ENCODE assay signal across 21 cellular contexts in the genomic region with DNA sequence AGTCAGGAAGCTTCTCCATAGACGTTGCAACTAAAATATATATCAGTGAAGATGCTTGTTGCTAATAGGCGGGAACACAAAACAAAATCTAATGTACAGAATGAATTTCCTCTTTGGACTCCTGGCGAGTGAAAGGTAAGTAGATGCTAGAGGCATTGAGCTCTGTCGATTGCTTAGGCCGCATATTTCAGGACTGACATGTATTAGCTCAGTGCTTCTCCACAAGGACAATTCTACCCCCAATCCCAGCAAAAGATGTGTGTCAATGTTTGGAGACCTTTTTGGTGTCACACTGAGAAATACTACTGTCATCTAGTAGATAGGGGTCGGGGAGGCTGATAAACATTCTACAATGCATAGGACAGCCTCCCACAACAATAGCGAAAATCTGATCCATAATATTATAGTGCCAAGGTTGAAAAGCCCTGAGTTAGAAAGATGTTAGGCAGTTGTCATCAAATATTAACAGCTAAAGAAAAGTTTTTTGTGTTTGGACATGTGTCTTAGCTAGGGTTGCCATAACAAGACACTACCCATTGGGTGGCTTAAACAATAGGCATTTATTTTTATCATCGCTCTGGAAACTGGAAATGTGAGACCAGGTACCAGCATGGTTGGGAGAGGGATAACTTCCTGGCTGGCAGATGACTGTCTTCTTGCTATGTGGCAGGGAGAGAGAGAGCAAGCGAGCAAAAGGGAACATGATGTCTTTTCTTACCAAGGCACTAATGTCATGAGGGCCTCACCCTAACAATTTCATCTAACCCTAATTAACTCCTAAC. TPM values are rescaled to one million over a fixed set of nuclear protein-coding genes. Genes with fewer than 3 reads are reported as not detected.
DNase-seq lines count a peak whose midpoint lies in the region; ATAC-seq, FAIRE-seq and TF ChIP-seq lines count a peak whose summit lies in the region.
"Had no signal": no experiment of that assay in that cellular context is flagged by ENCODE, and none has a peak within 500 bp of the region (broad histone marks: within the 10 kb centered on the region; RNA-seq: fewer than 3 reads in every experiment).

No MANE protein-coding gene starts in this region.

- no peak for TF ChIP-seq CTCF in HepG2 (CRISPR knock-in tag; IDR thresholded peaks at IDR 0.05)
- TF ChIP-seq CTCF in right lobe of liver (IDR thresholded peaks at IDR 0.05), result no peak
- no peak for TF ChIP-seq CTCF in coronary artery (IDR thresholded peaks at IDR 0.05)

- H2AFZ ChIP-seq in HepG2 (ENCODE audit: low read length), result no peak overlapping the region
- H2AFZ ChIP-seq: GM23338 had no signal

- peaks cover 100% of the 10 kb centered on the region for H3K4me1 ChIP-seq in HepG2 (ENCODE audit: insufficient read depth, low read length)
- H3K4me1 ChIP-seq in right lobe of liver, result peaks cover 0 to 27% (median 6%) of the 10 kb centered on the region in 4 donors
- H3K4me1 ChIP-seq in HAP-1, result no peaks in the 10 kb centered on the region

- in situ Hi-C loops in HepG2 (cut with HindIII; ENCODE audit: extremely low pct_ligation_motif_present, low pct_unique_long_range_greater_than_20kb), result no loop called here
- in situ Hi-C loops in HAP-1 (cut with MboI; ENCODE audit: low sequenced_read_pairs), result no loop called here

- H3K27ac ChIP-seq in HepG2 (ENCODE audit: extremely low read length, insufficient read depth, low read length) (peak overlapping the region; percentile 22), right lobe of liver (no peak overlapping the region), coronary artery (no peak overlapping the region)
- H3K27ac ChIP-seq: C4-2B, KMS-11 had no signal

- H3K27me3 ChIP-seq in HepG2 (ENCODE audit: control insufficient read depth in 1 of 2, insufficient read depth in 2 of 2, low read length in 2 of 2) (no peaks in the 10 kb centered on the region), right lobe of liver (no peaks in the 10 kb centered on the region), HAP-1 (ENCODE audit: low read depth) (peaks cover 3% of the 10 kb centered on the region; the same call in 1 of the 2 replicates)

- FAIRE-seq in HepG2 (lab: Jason Lieb, UNC), result no peak
- FAIRE-seq: A204.1, GM12892, GM18507, H54 had no signal

- POLR2A ChIA-PET in HepG2 (lab: Yijun Ruan, JAX), result interaction anchor here (0.9 to 6.9 kb wide), 4 partner anchors 13 to 79 kb away, joined by 3 to 145 read pairs (median 44); no protein-coding TSS in a partner anchor

- TF ChIP-seq EP300 in HepG2 (IDR thresholded peaks at IDR 0.05; ENCODE audit: low read depth in 2 of 2, low read length in 2 of 2) (no peak), HepG2 (CRISPR knock-in tag; IDR thresholded peaks at IDR 0.05; ENCODE audit: borderline replicate concordance) (no peak)

- TF ChIP-seq POLR2A in HepG2 (IDR thresholded peaks at IDR 0.05; ENCODE audit: insufficient read depth in 1 of 2, low read depth in 2 of 2, low read length in 2 of 2), result no peak
- no peak for TF ChIP-seq POLR2A in right lobe of liver (IDR thresholded peaks at IDR 0.05)

- intact Hi-C loops in HepG2 (cut with micrococcal nuclease; ENCODE audit: unreplicated experiment) (no loop called here), right lobe of liver (cut with DNase I) (no loop called here)

- H3K36me3 ChIP-seq in HepG2 (replicated peaks in 1 of 2; ENCODE audit: control insufficient read depth in 1 of 2, insufficient read depth in 2 of 2, low read length in 2 of 2) (no peaks in the 10 kb centered on the region), right lobe of liver (no peaks in the 10 kb centered on the region), HAP-1 (replicated peaks) (no peaks in the 10 kb centered on the region)

- 76% methylated on average over 9 of the region's 9 CpGs for WGBS in HepG2 (ENCODE audit: low lambda C conversion rate)
- WGBS in right lobe of liver (ENCODE audit: insufficient coverage, low coverage, low lambda C conversion rate, missing lambda C conversion rate), result 69% methylated on average over 7 of the region's 9 CpGs

- TF ChIP-seq RAD21 in HepG2 (CRISPR knock-in tag; IDR thresholded peaks at IDR 0.05), result no peak

- no peak for ATAC-seq in HepG2
- ATAC-seq in right lobe of liver, result no peak
- ATAC-seq: GM23338 had no signal

- no peak overlapping the region for H3K9ac ChIP-seq in HepG2 (ENCODE audit: insufficient read depth, low read depth, low read length)
- H3K9ac ChIP-seq: KMS-11 had no signal

- H3K4me3 ChIP-seq in HepG2 (replicated peaks in 1 of 3; ENCODE audit: insufficient read depth in 1 of 3, low read depth in 2 of 3, low read length in 3 of 3) (no peak overlapping the region), right lobe of liver (no peak overlapping the region), coronary artery (no peak overlapping the region), HAP-1 (no peak overlapping the region)
- H3K4me3 ChIP-seq: GM23338 had no signal

- H4K20me1 ChIP-seq in HepG2 (ENCODE audit: insufficient read depth, low read length), result no peaks in the 10 kb centered on the region

- no peaks in the 10 kb centered on the region for H3K79me2 ChIP-seq in HepG2 (ENCODE audit: insufficient read depth, low read length)

- DNase-seq in HepG2 (ENCODE audit: low spot score) (peak; percentile 80), right lobe of liver (no peak), HT-29 (ENCODE audit: low spot score) (peak; percentile 67), coronary artery (ENCODE audit: low spot score) (peak; percentile 16), renal cortical epithelial cell (ENCODE audit: low read depth) (peak; percentile 52), HAP-1 (ENCODE audit: low spot score in 2 of 2) (no peak), NCI-H2196 (lab: John Stamatoyannopoulos, UW; ENCODE audit: unreplicated experiment) (no peak), NCI-H526 (lab: John Stamatoyannopoulos, UW) (no peak)
- DNase-seq: AML-193; Caco-2; CD4-positive, alpha-beta T cell; GDM1 had no signal

- CTCF ChIA-PET in HepG2 (lab: Yijun Ruan, JAX; ENCODE audit: low intra/inter-chr PET ratio, low total read pairs), result no interaction called here

- H3K9me3 ChIP-seq in HepG2 (ENCODE audit: low read length), result no peaks in the 10 kb centered on the region
- no peaks in the 10 kb centered on the region for H3K9me3 ChIP-seq in right lobe of liver
- no peaks in the 10 kb centered on the region for H3K9me3 ChIP-seq in HAP-1
- H3K9me3 ChIP-seq: Caco-2 had no signal

- BruUV-seq in HepG2 (replicated peaks; lab: Mats Ljungman, UMichigan), result no TSS peak

- no peak overlapping the region for H3K4me2 ChIP-seq in HepG2 (ENCODE audit: low read depth, low read length)
- H3K4me2 ChIP-seq: GM23338, KMS-11 had no signal

RNA-seq across cellular contexts. Expression of gene BCAS1, which starts 48.0 kb away (rescaled TPM):
- total RNA-seq in HepG2 (2016; rRNA removed; fragmentation: Illumina TruSeq; extraction: Trizol) (0.67 and 0.91 TPM in 2 replicates), right lobe of liver (under 1 TPM in 4 of 6 experiments, not detected in 2; 0.07 to 0.43 (median 0.15) TPM), renal cortical epithelial cell (0.10 and 0.17 TPM in 2 replicates)
- 0.09 and 0.10 TPM in 2 replicates for total RNA-seq in HepG2 (2016; cell fraction: cytosol; rRNA removed; fragmentation: Illumina TruSeq; extraction: Trizol; ENCODE audit: low read depth)
- 0.43 and 1.0 TPM in 2 replicates for total RNA-seq in HepG2 (2016; cell fraction: insoluble cytoplasmic fraction; rRNA removed; fragmentation: Illumina TruSeq; extraction: Trizol)
- 0.17 and 0.28 TPM in 2 replicates for total RNA-seq in HepG2 (2016; cell fraction: membrane; rRNA removed; fragmentation: Illumina TruSeq; extraction: Trizol)
- total RNA-seq in HepG2 (2016; cell fraction: nucleus; rRNA removed; fragmentation: Illumina TruSeq; extraction: Trizol), result 0.53 and 0.62 TPM in 2 replicates
- 0.55 and 0.95 TPM in 2 replicates for polyA plus RNA-seq in HepG2 (2011; rRNA removed)
- 0.58 and 0.74 TPM in 2 replicates for polyA plus RNA-seq in HepG2 (2011; cell fraction: cytosol; rRNA removed)
- polyA plus RNA-seq in HepG2 (2011; cell fraction: nucleus; rRNA removed), result 1.00 and 1.0 TPM in 2 replicates
- 0.56 and 1.8 TPM in 2 replicates for polyA plus RNA-seq in HepG2 (2012)
- 0.08 TPM in 1 of 2 replicates, not detected in the other for polyA plus RNA-seq in HepG2 (2016; cell fraction: cytosol; fragmentation: Illumina TruSeq; extraction: Trizol; ENCODE audit: low read depth)
- polyA plus RNA-seq in HepG2 (2016; cell fraction: insoluble cytoplasmic fraction; fragmentation: Illumina TruSeq; extraction: Trizol; ENCODE audit: low read depth), result 0.65 and 0.69 TPM in 2 replicates
- 0.12 TPM in 1 of 2 replicates, not detected in the other for polyA plus RNA-seq in HepG2 (2016; cell fraction: membrane; fragmentation: Illumina TruSeq; extraction: Trizol; ENCODE audit: low read depth)
- polyA plus RNA-seq in HepG2 (2016; cell fraction: nucleus; fragmentation: Illumina TruSeq; extraction: Trizol; ENCODE audit: insufficient read depth, low read depth), result 0.41 and 0.48 TPM in 2 replicates
- 0.22 TPM in 1 of 2 replicates, not detected in the other for polyA minus RNA-seq in HepG2 (2011; rRNA and poly(A)+ RNA removed; ENCODE audit: low replicate concordance)
- 0.59 and 0.62 TPM in 2 replicates for polyA minus RNA-seq in HepG2 (2011; cell fraction: cytosol; rRNA and poly(A)+ RNA removed)
- polyA minus RNA-seq in HepG2 (2011; cell fraction: nucleus; rRNA and poly(A)+ RNA removed), result 2.2 and 2.4 TPM in 2 replicates
- 39.5 and 42.4 TPM in 2 replicates for total RNA-seq in HT-29 (2014; rRNA removed; shearing (Covaris generic))
- total RNA-seq: Daoy had no signal
- polyA plus RNA-seq: BJ had no signal

RNA-seq across cellular contexts. Expression of gene CYP24A1, which starts 55.4 kb away (rescaled TPM):
- 6.9 and 9.4 TPM in 2 replicates for total RNA-seq in HepG2 (2016; rRNA removed; fragmentation: Illumina TruSeq; extraction: Trizol)
- 67.3 and 73.1 TPM in 2 replicates for total RNA-seq in HepG2 (2016; cell fraction: cytosol; rRNA removed; fragmentation: Illumina TruSeq; extraction: Trizol; ENCODE audit: low read depth)
- 6.1 and 9.5 TPM in 2 replicates for total RNA-seq in HepG2 (2016; cell fraction: insoluble cytoplasmic fraction; rRNA removed; fragmentation: Illumina TruSeq; extraction: Trizol)
- total RNA-seq in HepG2 (2016; cell fraction: membrane; rRNA removed; fragmentation: Illumina TruSeq; extraction: Trizol), result 33.5 and 36.3 TPM in 2 replicates
- 7.8 and 8.5 TPM in 2 replicates for total RNA-seq in HepG2 (2016; cell fraction: nucleus; rRNA removed; fragmentation: Illumina TruSeq; extraction: Trizol)
- 23.7 and 32.7 TPM in 2 replicates for polyA plus RNA-seq in HepG2 (2011; rRNA removed)
- polyA plus RNA-seq in HepG2 (2011; cell fraction: cytosol; rRNA removed), result 15.3 and 17.1 TPM in 2 replicates
- polyA plus RNA-seq in HepG2 (2011; cell fraction: nucleus; rRNA removed), result 38.3 and 55.7 TPM in 2 replicates
- polyA plus RNA-seq in HepG2 (2012), result 1.8 and 6.1 TPM in 2 replicates
- polyA plus RNA-seq in HepG2 (2016; cell fraction: cytosol; fragmentation: Illumina TruSeq; extraction: Trizol; ENCODE audit: low read depth), result 0.28 and 0.52 TPM in 2 replicates
- 2.7 and 3.9 TPM in 2 replicates for polyA plus RNA-seq in HepG2 (2016; cell fraction: insoluble cytoplasmic fraction; fragmentation: Illumina TruSeq; extraction: Trizol; ENCODE audit: low read depth)
- polyA plus RNA-seq in HepG2 (2016; cell fraction: membrane; fragmentation: Illumina TruSeq; extraction: Trizol; ENCODE audit: low read depth), result 0.63 and 1.2 TPM in 2 replicates
- polyA plus RNA-seq in HepG2 (2016; cell fraction: nucleus; fragmentation: Illumina TruSeq; extraction: Trizol; ENCODE audit: insufficient read depth, low read depth), result 13.8 and 14.1 TPM in 2 replicates
- polyA minus RNA-seq in HepG2 (2011; rRNA and poly(A)+ RNA removed; ENCODE audit: low replicate concordance), result 40.3 TPM in 1 of 2 replicates, not detected in the other
- 45.4 and 51.8 TPM in 2 replicates for polyA minus RNA-seq in HepG2 (2011; cell fraction: cytosol; rRNA and poly(A)+ RNA removed)
- 44.9 and 49.7 TPM in 2 replicates for polyA minus RNA-seq in HepG2 (2011; cell fraction: nucleus; rRNA and poly(A)+ RNA removed)
- total RNA-seq in right lobe of liver, result not detected
- total RNA-seq in HT-29 (2014; rRNA removed; shearing (Covaris generic)), result 1.1 and 1.9 TPM in 2 replicates
- total RNA-seq in renal cortical epithelial cell, result 6.6 and 15.5 TPM in 2 replicates
- total RNA-seq: GM23338 had no signal

Comparison
In these comparisons a context has a peak if more than half of its experiments do, and no peak if none do; other contexts are left out.
1. DNase-seq: peak in HepG2 (single experiment), HT-29 (single experiment), coronary artery (single experiment) and renal cortical epithelial cell (single experiment); none in right lobe of liver (0 of 3), HAP-1 (0 of 2), NCI-H2196 (single experiment) and NCI-H526 (0 of 2).
2. RNA of gene BCAS1, which starts 48.0 kb away (total RNA-seq): 39.5 to 42.4 TPM in HT-29; 0.09 to 1.0 TPM in HepG2, 0.07 to 0.43 TPM in right lobe of liver and 0.10 to 0.17 TPM in renal cortical epithelial cell; every median in the first group is over 10 times any median in the second.